20 cellular contexts compared by ENCODE assay signal in genomic region chr6:13183446-13184088, GRCh38.
A peak's percentile ranks its signal among the peaks of the same experiment; 100 is the strongest.
DNase-seq lines count a peak whose midpoint lies in the region; ATAC-seq and TF ChIP-seq lines count a peak whose summit lies in the region.
"Had no signal": no experiment of that assay in that cellular context is flagged by ENCODE, and none has a peak within 500 bp of the region (broad histone marks: within the 10 kb centered on the region; RNA-seq: fewer than 3 reads in every experiment).

No MANE protein-coding gene starts in this region.

- intact Hi-C loops in activated naive CD4-positive, alpha-beta T cell treated with anti-CD3 and anti-CD28 coated beads for 36 hours (cut with micrococcal nuclease): no loop called here

- peak; percentile 41 for DNase-seq in activated naive CD4-positive, alpha-beta T cell treated with anti-CD3 and anti-CD28 coated beads for 36 hours
- no peak for DNase-seq in activated naive CD4-positive, alpha-beta T cell treated with anti-CD3 and anti-CD28 coated beads, Interleukin-2, amount 10 ng/mL, durations not matched to agents 7 days and 5 days
- DNase-seq in RKO (ENCODE audit: low spot score) (peak; percentile 1), endothelial cell (ENCODE audit: low spot score) (no peak), SK-N-DZ (ENCODE audit: low spot score) (no peak), NCI-H2081 treated with DMSO at 0.1 percent for 48 hours (lab: John Stamatoyannopoulos, UW) (no peak)
- DNase-seq: 8988T; CD4-positive, alpha-beta memory T cell; DND-41; GDM1; GOT3; HCEC 1CT; Karpas-422; MG63; NCI-H1048; NCI-H1436; NCI-H187 treated with DMSO at 0.1 percent for 48 hours; NCI-H2227 treated with DMSO at 0.1 percent for 48 hours; NCI-H510A had no signal

- no peak for ATAC-seq in GM18870 (IDR thresholded peaks at IDR 0.05; ENCODE audit: unreplicated experiment)

- CTCF ChIA-PET in activated naive CD4-positive, alpha-beta T cell treated with anti-CD3 and anti-CD28 coated beads for 36 hours (lab: Charles Lee): no interaction called here
- CTCF ChIA-PET in activated naive CD4-positive, alpha-beta T cell treated with anti-CD3 and anti-CD28 coated beads, Interleukin-2, amount 10 ng/mL, durations not matched to agents 7 days and 5 days (lab: Charles Lee): no interaction called here

- TF ChIP-seq CTCF in endothelial cell (IDR thresholded peaks at IDR 0.05; ENCODE audit: unreplicated experiment): no peak

- no peak overlapping the region for H3K4me3 Mint-ChIP-seq in activated naive CD4-positive, alpha-beta T cell treated with anti-CD3 and anti-CD28 coated beads for 36 hours
- no peak overlapping the region for H3K4me3 Mint-ChIP-seq in activated naive CD4-positive, alpha-beta T cell treated with anti-CD3 and anti-CD28 coated beads, Interleukin-2, amount 10 ng/mL, durations not matched to agents 7 days and 5 days
- no peak overlapping the region for H3K4me3 Mint-ChIP-seq in endothelial cell (ENCODE audit: unreplicated experiment)
- H3K4me3 Mint-ChIP-seq: CD4-positive, alpha-beta memory T cell had no signal

- peaks cover 5% of the 10 kb centered on the region for H3K27me3 Mint-ChIP-seq in activated naive CD4-positive, alpha-beta T cell treated with anti-CD3 and anti-CD28 coated beads for 36 hours (ENCODE audit: low read depth)
- H3K27me3 Mint-ChIP-seq in activated naive CD4-positive, alpha-beta T cell treated with anti-CD3 and anti-CD28 coated beads, Interleukin-2, amount 10 ng/mL, durations not matched to agents 7 days and 5 days: peaks cover 7% of the 10 kb centered on the region
- no peaks in the 10 kb centered on the region for H3K27me3 Mint-ChIP-seq in endothelial cell (ENCODE audit: unreplicated experiment)

- H3K9me3 Mint-ChIP-seq in activated naive CD4-positive, alpha-beta T cell treated with anti-CD3 and anti-CD28 coated beads for 36 hours: no peaks in the 10 kb centered on the region
- no peaks in the 10 kb centered on the region for H3K9me3 Mint-ChIP-seq in activated naive CD4-positive, alpha-beta T cell treated with anti-CD3 and anti-CD28 coated beads, Interleukin-2, amount 10 ng/mL, durations not matched to agents 7 days and 5 days
- H3K9me3 Mint-ChIP-seq in endothelial cell (ENCODE audit: unreplicated experiment): no peaks in the 10 kb centered on the region

- H3K36me3 Mint-ChIP-seq in activated naive CD4-positive, alpha-beta T cell treated with anti-CD3 and anti-CD28 coated beads for 36 hours (ENCODE audit: low read depth): no peaks in the 10 kb centered on the region
- H3K36me3 Mint-ChIP-seq in activated naive CD4-positive, alpha-beta T cell treated with anti-CD3 and anti-CD28 coated beads, Interleukin-2, amount 10 ng/mL, durations not matched to agents 7 days and 5 days: no peaks in the 10 kb centered on the region
- peaks cover 7% of the 10 kb centered on the region for H3K36me3 Mint-ChIP-seq in endothelial cell (ENCODE audit: low read depth, unreplicated experiment)
- H3K36me3 Mint-ChIP-seq: CD4-positive, alpha-beta memory T cell had no signal

- peaks cover 7% of the 10 kb centered on the region for H3K4me1 Mint-ChIP-seq in activated naive CD4-positive, alpha-beta T cell treated with anti-CD3 and anti-CD28 coated beads for 36 hours (ENCODE audit: low read depth)
- H3K4me1 Mint-ChIP-seq in activated naive CD4-positive, alpha-beta T cell treated with anti-CD3 and anti-CD28 coated beads, Interleukin-2, amount 10 ng/mL, durations not matched to agents 7 days and 5 days: peaks cover 3% of the 10 kb centered on the region
- H3K4me1 Mint-ChIP-seq in endothelial cell (ENCODE audit: unreplicated experiment): peaks cover 9% of the 10 kb centered on the region

- no peak overlapping the region for H3K27ac Mint-ChIP-seq in activated naive CD4-positive, alpha-beta T cell treated with anti-CD3 and anti-CD28 coated beads for 36 hours
- no peak overlapping the region for H3K27ac Mint-ChIP-seq in activated naive CD4-positive, alpha-beta T cell treated with anti-CD3 and anti-CD28 coated beads, Interleukin-2, amount 10 ng/mL, durations not matched to agents 7 days and 5 days
- H3K27ac Mint-ChIP-seq in endothelial cell (ENCODE audit: unreplicated experiment): peak overlapping the region; percentile 14
- H3K27ac Mint-ChIP-seq: CD4-positive, alpha-beta memory T cell had no signal

Comparison
In these comparisons a context has a peak if more than half of its experiments do, and no peak if none do; other contexts are left out.
1. DNase-seq: peak in activated naive CD4-positive, alpha-beta T cell treated with anti-CD3 and anti-CD28 coated beads for 36 hours (single experiment) and RKO (single experiment); none in activated naive CD4-positive, alpha-beta T cell treated with anti-CD3 and anti-CD28 coated beads, Interleukin-2, amount 10 ng/mL, durations not matched to agents 7 days and 5 days (single experiment), endothelial cell (single experiment), SK-N-DZ (single experiment) and NCI-H2081 treated with DMSO at 0.1 percent for 48 hours (single experiment).